15 cellular contexts compared by ENCODE assay signal in the genomic region with DNA sequence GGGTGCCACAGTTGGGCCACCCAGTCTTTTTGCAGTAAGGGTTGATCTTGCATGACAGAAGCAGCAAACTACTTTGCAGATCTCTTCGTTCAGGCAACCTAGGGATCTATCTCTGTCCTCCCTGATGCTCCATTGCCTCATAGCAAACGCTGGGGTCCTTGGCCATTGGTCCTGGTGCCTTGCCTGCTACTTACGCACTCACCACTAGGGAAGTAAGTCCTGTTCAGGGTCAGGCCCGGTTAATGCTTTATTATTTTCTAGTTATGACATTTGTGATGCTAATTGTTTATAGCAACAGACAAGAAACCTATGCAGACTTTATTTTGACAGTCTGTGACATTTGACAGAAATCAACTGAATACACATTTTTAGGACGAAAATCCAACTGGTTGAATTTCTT.
DNase-seq lines count a peak whose midpoint lies in the region; ATAC-seq and TF ChIP-seq lines count a peak whose summit lies in the region.
"Had no signal": no experiment of that assay in that cellular context is flagged by ENCODE, and none has a peak within 500 bp of the region (broad histone marks: within the 10 kb centered on the region; RNA-seq: fewer than 3 reads in every experiment).

No MANE protein-coding gene starts in this region.

- no peak overlapping the region for H3K9ac ChIP-seq in H9 (ENCODE audit: extremely low read depth, insufficient read length, low read length)

- H3K9me3 ChIP-seq in H9 (ENCODE audit: control insufficient read depth, low read depth, low read length): no peaks in the 10 kb centered on the region
- H3K9me3 ChIP-seq: HAP-1 had no signal

- H2BK5ac ChIP-seq in H9 (ENCODE audit: insufficient read length, low read length): no peak overlapping the region

- no peak overlapping the region for H3K4ac ChIP-seq in H9 (ENCODE audit: low read depth, low read length)

- no peak overlapping the region for H2BK20ac ChIP-seq in H9 (ENCODE audit: low read depth, low read length, poor library complexity, severe bottlenecking)

- WGBS in H9 (ENCODE audit: extremely low coverage, insufficient read length, low lambda C conversion rate): no CpG with 5 or more reads among the region's 5 CpGs

- H3K4me1 ChIP-seq in H9 (ENCODE audit: insufficient read depth, low read length): no peaks in the 10 kb centered on the region
- H3K4me1 ChIP-seq: HAP-1 had no signal

- no peak overlapping the region for H3K23ac ChIP-seq in H9 (ENCODE audit: insufficient read length, low read depth, low read length)

- no peaks in the 10 kb centered on the region for H3K79me1 ChIP-seq in H9 (ENCODE audit: insufficient read depth, low read depth, low read length, poor library complexity, severe bottlenecking)

- no peaks in the 10 kb centered on the region for H4K20me1 ChIP-seq in H9 (ENCODE audit: control insufficient read depth, insufficient read depth, insufficient read length)

- H3K18ac ChIP-seq in H9 (ENCODE audit: insufficient read length, low read depth, low read length): no peak overlapping the region

- no peak for ATAC-seq in HG03520 (IDR thresholded peaks at IDR 0.05; ENCODE audit: unreplicated experiment)

- H3K4me3 Mint-ChIP-seq in H9: no peak overlapping the region
- H3K4me3 Mint-ChIP-seq: CD4-positive, alpha-beta memory T cell had no signal

- H3K4me1 Mint-ChIP-seq in H9: peaks cover 15% of the 10 kb centered on the region in 2 experiments

- no peak overlapping the region for H3K27ac Mint-ChIP-seq in H9
- H3K27ac Mint-ChIP-seq: CD4-positive, alpha-beta memory T cell had no signal

- H3K9me3 Mint-ChIP-seq in H9: no peaks in the 10 kb centered on the region; a peak in 1 of 5 replicates
- H3K9me3 Mint-ChIP-seq: CD4-positive, alpha-beta memory T cell had no signal

- no peak overlapping the region for H3K56ac ChIP-seq in H9 (ENCODE audit: insufficient read length, low read depth, low read length)

- peak; percentile 40 for DNase-seq in D341Med (ENCODE audit: low spot score)
- peak; percentile 40 for DNase-seq in H9
- DNase-seq in UCSD-AML1 (lab: John Stamatoyannopoulos, UW; ENCODE audit: unreplicated experiment): peak; percentile 7
- peak; percentile 39 for DNase-seq in iPS-NIHi7 (ENCODE audit: extremely low spot score)
- no peak for DNase-seq in islet precursor cell
- DNase-seq in GM03348 (ENCODE audit: low spot score): no peak
- DNase-seq: CD4-positive, alpha-beta memory T cell; KG1; NCI-H1092; NCI-H2081 treated with DMSO at 0.1 percent for 48 hours; NCI-H226; NCI-H524 treated with DMSO at 0.1 percent for 48 hours; Right ventricle myocardium superior had no signal

- TF ChIP-seq CTCF in H9 (conservative IDR thresholded peaks at IDR 0.05): peak; percentile 52

- no peak overlapping the region for H3K14ac ChIP-seq in H9 (ENCODE audit: insufficient read depth, low read length)

- H2AK5ac ChIP-seq in H9 (ENCODE audit: insufficient read length, low read length): no peak overlapping the region

- no peaks in the 10 kb centered on the region for H3K27me3 ChIP-seq in H9 (ENCODE audit: insufficient read depth, low read length)

- H3K36me3 Mint-ChIP-seq in H9 (ENCODE audit: insufficient read depth in 1 of 3, low read depth in 3 of 3): no peaks in the 10 kb centered on the region
- H3K36me3 Mint-ChIP-seq: CD4-positive, alpha-beta memory T cell had no signal

- H2BK120ac ChIP-seq in H9 (ENCODE audit: low read depth, low read length, poor library complexity, severe bottlenecking): no peak overlapping the region

- H2AFZ ChIP-seq in H9 (ENCODE audit: low read length): no peak overlapping the region

- H3K79me2 ChIP-seq in H9 (ENCODE audit: insufficient read depth, low read length): no peaks in the 10 kb centered on the region

- no peak overlapping the region for H2BK15ac ChIP-seq in H9 (ENCODE audit: low read depth, low read length)

- no peak overlapping the region for H3K27ac ChIP-seq in H9 (ENCODE audit: insufficient read length, low read depth, low read length)

- H2BK12ac ChIP-seq in H9 (ENCODE audit: insufficient read length, low read depth, low read length): no peak overlapping the region

- H3T11ph ChIP-seq in H9 (ENCODE audit: low read length): no peak overlapping the region

- H3K27me3 Mint-ChIP-seq in H9 (ENCODE audit: low read depth): no peaks in the 10 kb centered on the region
- H3K27me3 Mint-ChIP-seq: CD4-positive, alpha-beta memory T cell had no signal

- H4K91ac ChIP-seq in H9 (ENCODE audit: insufficient read length, low read depth, low read length): no peak overlapping the region

- no peak overlapping the region for H4K5ac ChIP-seq in H9 (ENCODE audit: insufficient read length, low read depth, low read length)

- H4K8ac ChIP-seq in H9 (replicated peaks; ENCODE audit: insufficient read length, low read depth, low read length): no peak overlapping the region

- H3K23me2 ChIP-seq in H9 (ENCODE audit: insufficient read length, low read depth, low read length, poor library complexity, severe bottlenecking): no peaks in the 10 kb centered on the region

- H3K4me2 ChIP-seq in H9 (ENCODE audit: insufficient read depth, insufficient read length, low read length): no peak overlapping the region

Comparison
In these comparisons a context has a peak if more than half of its experiments do, and no peak if none do; other contexts are left out.
1. DNase-seq: peak in D341Med (single experiment), H9 (single experiment), UCSD-AML1 (single experiment) and iPS-NIHi7 (single experiment); none in islet precursor cell (single experiment) and GM03348 (single experiment).